Comparison of ENCODE assay signal across 3 cellular contexts in genomic region chr10:104248921-104249320, GRCh38. TPM values are rescaled to one million over a fixed set of nuclear protein-coding genes. Genes with fewer than 3 reads are reported as not detected.
"Had no signal": no experiment of that assay in that cellular context is flagged by ENCODE, and none has a peak within 500 bp of the region (broad histone marks: within the 10 kb centered on the region; RNA-seq: fewer than 3 reads in every experiment).

No MANE protein-coding gene starts in this region.

RNA-seq across cellular contexts. Expression of gene CFAP43, which starts 16.8 kb away (rescaled TPM):
- total RNA-seq: natural killer cell treated with Interleukin-12 subunit alpha and Interleukin-12 subunit beta and Interleukin-15 and Interleukin-18, amount 100 ng/mL, for 72 hours; osteocyte had no signal
- polyA plus RNA-seq: naive thymus-derived CD8-positive, alpha-beta T cell had no signal
